In the genomic region with DNA sequence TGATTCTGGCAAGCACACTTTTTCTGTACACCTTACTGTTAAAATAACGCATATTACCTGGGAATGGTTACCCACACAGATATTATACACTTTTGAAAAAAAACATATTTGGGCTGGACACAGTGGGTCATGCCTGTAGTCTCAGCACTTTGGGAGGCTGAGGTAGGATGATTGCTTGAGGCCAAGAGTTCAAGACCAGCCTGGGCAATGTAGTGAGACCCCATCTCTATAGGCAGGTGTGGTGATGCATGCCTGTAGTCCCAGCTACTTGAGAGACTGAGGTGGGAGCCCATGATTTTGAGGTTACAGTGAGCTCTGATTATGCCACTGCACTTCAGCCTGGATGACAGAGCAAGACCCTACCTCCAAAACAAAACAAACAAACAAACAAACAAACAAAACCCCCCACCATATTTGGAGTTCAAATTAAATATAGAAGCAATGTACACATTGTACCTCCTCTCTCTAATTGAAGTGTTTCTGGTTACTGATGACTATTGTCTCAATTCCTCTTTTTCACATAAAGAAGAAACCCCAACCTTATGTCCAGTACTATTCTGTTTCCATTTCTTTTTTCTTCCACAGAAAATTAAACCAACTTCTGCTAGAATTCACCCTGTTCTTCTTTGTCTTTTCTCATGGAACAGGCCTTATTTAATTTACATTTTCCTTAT, we compare ENCODE assay signal across 18 cellular contexts.
DNase-seq lines count a peak whose midpoint lies in the region; ATAC-seq and TF ChIP-seq lines count a peak whose summit lies in the region.
"Had no signal": no experiment of that assay in that cellular context is flagged by ENCODE, and none has a peak within 500 bp of the region (broad histone marks: within the 10 kb centered on the region; RNA-seq: fewer than 3 reads in every experiment).

No MANE protein-coding gene starts in this region.

- H3K9me3 Mint-ChIP-seq in natural killer cell treated with Interleukin-12 subunit alpha and Interleukin-12 subunit beta and Interleukin-15 and Interleukin-18, amount 100 ng/mL, for 72 hours: no peaks in the 10 kb centered on the region
- H3K9me3 Mint-ChIP-seq: activated naive CD4-positive, alpha-beta T cell treated with anti-CD3 and anti-CD28 coated beads for 36 hours; mesothelial cell of epicardium had no signal

- no peaks in the 10 kb centered on the region for H3K4me1 ChIP-seq in ascending aorta

- DNase-seq in T-helper 17 cell: no peak
- DNase-seq in HuH-7.5 (ENCODE audit: low spot score): no peak
- DNase-seq in ascending aorta (ENCODE audit: low spot score in 2 of 2): no peak
- DNase-seq in natural killer cell treated with Interleukin-12 subunit alpha and Interleukin-12 subunit beta and Interleukin-15 and Interleukin-18, amount 100 ng/mL, for 72 hours (ENCODE audit: low spot score): no peak
- DNase-seq: activated CD8-positive, alpha-beta memory T cell treated with anti-CD3 and anti-CD28 coated beads, Interleukin-2, amount 10 ng/mL, durations not matched to agents 7 days and 5 days; activated naive CD4-positive, alpha-beta T cell treated with anti-CD3 and anti-CD28 coated beads for 36 hours; esophagus squamous epithelium; heart right ventricle; NCI-H2081 treated with DMSO at 0.1 percent for 48 hours; NCI-H69; nucleus accumbens; sigmoid colon; stimulated activated CD4-positive, alpha-beta T cell treated with anti-CD3 and anti-CD28 coated beads, Interleukin-4, amount 100 ng/mL, for 1 hour had no signal

- ATAC-seq in GM18498 (IDR thresholded peaks at IDR 0.05; ENCODE audit: unreplicated experiment) (peak; percentile 67), GM21390 (IDR thresholded peaks at IDR 0.05; ENCODE audit: unreplicated experiment) (peak; percentile 57), HG02973 (IDR thresholded peaks at IDR 0.05; ENCODE audit: unreplicated experiment) (peak; percentile 61), T-helper 17 cell (no peak), HG03139 (IDR thresholded peaks at IDR 0.05; ENCODE audit: unreplicated experiment) (no peak)
- no peak for ATAC-seq in natural killer cell treated with Interleukin-12 subunit alpha and Interleukin-12 subunit beta and Interleukin-15 and Interleukin-18, amount 100 ng/mL, for 72 hours
- ATAC-seq: activated CD8-positive, alpha-beta memory T cell treated with anti-CD3 and anti-CD28 coated beads, Interleukin-2, amount 10 ng/mL, durations not matched to agents 7 days and 5 days had no signal

- no peak overlapping the region for H3K27ac ChIP-seq in ascending aorta
- H3K27ac ChIP-seq: esophagus squamous epithelium, sigmoid colon had no signal

- peaks cover 6 to 22% of the 10 kb centered on the region in 2 donors for H3K36me3 ChIP-seq in ascending aorta
- H3K36me3 ChIP-seq: esophagus squamous epithelium, heart right ventricle, sigmoid colon had no signal

- no peak overlapping the region for H3K4me3 Mint-ChIP-seq in T-helper 17 cell
- no peak overlapping the region for H3K4me3 Mint-ChIP-seq in natural killer cell treated with Interleukin-12 subunit alpha and Interleukin-12 subunit beta and Interleukin-15 and Interleukin-18, amount 100 ng/mL, for 72 hours
- H3K4me3 Mint-ChIP-seq: activated CD8-positive, alpha-beta memory T cell treated with anti-CD3 and anti-CD28 coated beads, Interleukin-2, amount 10 ng/mL, durations not matched to agents 7 days and 5 days; activated naive CD4-positive, alpha-beta T cell treated with anti-CD3 and anti-CD28 coated beads for 36 hours; mesothelial cell of epicardium had no signal

- no peaks in the 10 kb centered on the region for H3K27me3 ChIP-seq in ascending aorta
- H3K27me3 ChIP-seq: esophagus squamous epithelium, heart right ventricle, sigmoid colon had no signal

- H3K4me1 Mint-ChIP-seq in T-helper 17 cell: peaks cover 4% of the 10 kb centered on the region
- H3K4me1 Mint-ChIP-seq in natural killer cell treated with Interleukin-12 subunit alpha and Interleukin-12 subunit beta and Interleukin-15 and Interleukin-18, amount 100 ng/mL, for 72 hours (ENCODE audit: low read depth in 2 of 2): no peaks in the 10 kb centered on the region

- no peak for TF ChIP-seq CTCF in ascending aorta (IDR thresholded peaks at IDR 0.05)

- peak overlapping the region; percentile 21 for H3K27ac Mint-ChIP-seq in T-helper 17 cell
- no peak overlapping the region for H3K27ac Mint-ChIP-seq in natural killer cell treated with Interleukin-12 subunit alpha and Interleukin-12 subunit beta and Interleukin-15 and Interleukin-18, amount 100 ng/mL, for 72 hours
- H3K27ac Mint-ChIP-seq: activated CD8-positive, alpha-beta memory T cell treated with anti-CD3 and anti-CD28 coated beads, Interleukin-2, amount 10 ng/mL, durations not matched to agents 7 days and 5 days; activated naive CD4-positive, alpha-beta T cell treated with anti-CD3 and anti-CD28 coated beads for 36 hours; mesothelial cell of epicardium had no signal

- H3K27me3 Mint-ChIP-seq in T-helper 17 cell: peaks cover 27% of the 10 kb centered on the region
- peaks cover 8% of the 10 kb centered on the region in 2 donors for H3K27me3 Mint-ChIP-seq in natural killer cell treated with Interleukin-12 subunit alpha and Interleukin-12 subunit beta and Interleukin-15 and Interleukin-18, amount 100 ng/mL, for 72 hours

- no peaks in the 10 kb centered on the region for H3K9me3 ChIP-seq in T-helper 17 cell (ENCODE audit: control insufficient read depth, low read length, poor library complexity, severe bottlenecking)
- no peaks in the 10 kb centered on the region for H3K9me3 ChIP-seq in ascending aorta
- H3K9me3 ChIP-seq: esophagus squamous epithelium, heart right ventricle, sigmoid colon had no signal

- no peak overlapping the region for H3K4me3 ChIP-seq in ascending aorta
- H3K4me3 ChIP-seq: esophagus squamous epithelium, heart right ventricle, sigmoid colon had no signal

- intact Hi-C loops in ascending aorta (cut with DNase I): no loop called here

- H3K36me3 Mint-ChIP-seq in T-helper 17 cell (ENCODE audit: low read depth): no peaks in the 10 kb centered on the region
- H3K36me3 Mint-ChIP-seq in natural killer cell treated with Interleukin-12 subunit alpha and Interleukin-12 subunit beta and Interleukin-15 and Interleukin-18, amount 100 ng/mL, for 72 hours: no peaks in the 10 kb centered on the region
- H3K36me3 Mint-ChIP-seq: activated CD8-positive, alpha-beta memory T cell treated with anti-CD3 and anti-CD28 coated beads, Interleukin-2, amount 10 ng/mL, durations not matched to agents 7 days and 5 days; mesothelial cell of epicardium had no signal

Comparison
In these comparisons a context has a peak if more than half of its experiments do, and no peak if none do; other contexts are left out.
1. ATAC-seq: peak in GM18498 (single experiment), GM21390 (single experiment) and HG02973 (single experiment); none in T-helper 17 cell (single experiment), natural killer cell treated with Interleukin-12 subunit alpha and Interleukin-12 subunit beta and Interleukin-15 and Interleukin-18, amount 100 ng/mL, for 72 hours (0 of 2) and HG03139 (single experiment).